Comparison of ENCODE assay signal across 1 cellular context in genomic region chr12:65856521-65856920, GRCh38.
TF ChIP-seq lines count a peak whose summit lies in the region.

No MANE protein-coding gene starts in this region.

TF ChIP-seq in WTC11, 78 proteins besides CTCF, POLR2A, EP300 and RAD21:
- TF ChIP-seq E2F4 (CRISPR knock-in tag; IDR thresholded peaks at IDR 0.05; ENCODE audit: borderline replicate concordance, low read depth) (no peak), OVOL2 (CRISPR knock-in tag; IDR thresholded peaks at IDR 0.05; ENCODE audit: borderline replicate concordance) (no peak), PREB (CRISPR knock-in tag; IDR thresholded peaks at IDR 0.05; ENCODE audit: borderline replicate concordance) (no peak), CREM (CRISPR knock-in tag; IDR thresholded peaks at IDR 0.05) (no peak), MYBL2 (CRISPR knock-in tag; IDR thresholded peaks at IDR 0.05) (no peak), GTF2I (CRISPR knock-in tag; conservative IDR thresholded peaks at IDR 0.05) (no peak), ZBTB43 (CRISPR knock-in tag; IDR thresholded peaks at IDR 0.05) (no peak), ETV6 (CRISPR knock-in tag; IDR thresholded peaks at IDR 0.05) (no peak), RORB (CRISPR knock-in tag; IDR thresholded peaks at IDR 0.05) (no peak), ZNF263 (CRISPR knock-in tag; IDR thresholded peaks at IDR 0.05; ENCODE audit: low read depth) (no peak), ZBTB21 (CRISPR knock-in tag; IDR thresholded peaks at IDR 0.05; ENCODE audit: borderline replicate concordance) (no peak), NFYB (CRISPR knock-in tag; conservative IDR thresholded peaks at IDR 0.05; ENCODE audit: low read depth) (no peak)
- TF ChIP-seq, protein P1, sequence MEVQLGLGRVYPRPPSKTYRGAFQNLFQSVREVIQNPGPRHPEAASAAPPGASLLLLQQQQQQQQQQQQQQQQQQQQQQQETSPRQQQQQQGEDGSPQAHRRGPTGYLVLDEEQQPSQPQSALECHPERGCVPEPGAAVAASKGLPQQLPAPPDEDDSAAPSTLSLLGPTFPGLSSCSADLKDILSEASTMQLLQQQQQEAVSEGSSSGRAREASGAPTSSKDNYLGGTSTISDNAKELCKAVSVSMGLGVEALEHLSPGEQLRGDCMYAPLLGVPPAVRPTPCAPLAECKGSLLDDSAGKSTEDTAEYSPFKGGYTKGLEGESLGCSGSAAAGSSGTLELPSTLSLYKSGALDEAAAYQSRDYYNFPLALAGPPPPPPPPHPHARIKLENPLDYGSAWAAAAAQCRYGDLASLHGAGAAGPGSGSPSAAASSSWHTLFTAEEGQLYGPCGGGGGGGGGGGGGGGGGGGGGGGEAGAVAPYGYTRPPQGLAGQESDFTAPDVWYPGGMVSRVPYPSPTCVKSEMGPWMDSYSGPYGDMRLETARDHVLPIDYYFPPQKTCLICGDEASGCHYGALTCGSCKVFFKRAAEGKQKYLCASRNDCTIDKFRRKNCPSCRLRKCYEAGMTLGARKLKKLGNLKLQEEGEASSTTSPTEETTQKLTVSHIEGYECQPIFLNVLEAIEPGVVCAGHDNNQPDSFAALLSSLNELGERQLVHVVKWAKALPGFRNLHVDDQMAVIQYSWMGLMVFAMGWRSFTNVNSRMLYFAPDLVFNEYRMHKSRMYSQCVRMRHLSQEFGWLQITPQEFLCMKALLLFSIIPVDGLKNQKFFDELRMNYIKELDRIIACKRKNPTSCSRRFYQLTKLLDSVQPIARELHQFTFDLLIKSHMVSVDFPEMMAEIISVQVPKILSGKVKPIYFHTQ (CRISPR knock-in tag; IDR thresholded peaks at IDR 0.05), result no peak
